In the genomic region with DNA sequence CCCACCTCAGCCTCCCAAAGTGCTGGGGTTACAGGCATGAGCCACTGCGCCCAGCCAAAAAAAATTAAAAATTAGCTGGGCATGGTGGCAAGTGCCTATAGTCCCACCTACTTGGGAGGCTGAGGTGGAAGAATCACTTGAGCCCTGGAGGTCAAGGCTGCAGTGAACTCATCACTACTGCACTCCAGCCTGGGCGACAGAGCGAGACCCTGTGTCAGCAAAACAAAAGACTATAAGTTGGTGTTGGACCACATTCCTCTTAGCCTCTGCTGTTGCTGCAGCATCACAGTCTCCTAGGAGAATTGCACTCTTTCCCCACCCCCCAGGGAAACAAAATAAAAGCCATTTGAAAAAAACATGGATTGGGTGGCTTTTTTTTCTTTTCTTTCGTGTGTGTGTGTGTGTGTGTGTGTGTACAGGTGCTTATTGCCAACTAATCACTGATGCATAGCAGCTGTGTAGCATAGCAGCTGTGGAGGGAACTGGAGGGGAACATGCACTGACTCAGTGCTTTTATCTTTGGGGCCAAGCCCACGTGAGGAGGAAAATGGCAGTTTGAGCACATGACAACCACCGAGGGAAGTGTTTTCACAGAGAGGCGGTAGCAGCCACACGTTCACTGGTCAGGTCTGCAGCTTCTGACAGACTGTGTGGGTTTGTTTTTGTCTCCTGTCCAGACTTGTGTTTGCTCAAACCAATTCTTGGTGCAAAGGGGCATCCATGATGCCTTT, we compare ENCODE assay signal across 8 cellular contexts. TPM values are rescaled to one million over a fixed set of nuclear protein-coding genes. Genes with fewer than 3 reads are reported as not detected.
A peak's percentile ranks its signal among the peaks of the same experiment; 100 is the strongest.
DNase-seq lines count a peak whose midpoint lies in the region; ATAC-seq and TF ChIP-seq lines count a peak whose summit lies in the region.
"Had no signal": no experiment of that assay in that cellular context is flagged by ENCODE, and none has a peak within 500 bp of the region (broad histone marks: within the 10 kb centered on the region; RNA-seq: fewer than 3 reads in every experiment).

No MANE protein-coding gene starts in this region.

- H3K79me1 ChIP-seq in neuronal stem cell (ENCODE audit: low read depth, low read length) = no peaks in the 10 kb centered on the region

- H2BK15ac ChIP-seq in neuronal stem cell (ENCODE audit: low read length) = no peak overlapping the region

- H3K27ac ChIP-seq in OCI-LY1 (ENCODE audit: low read depth, low read length, poor library complexity, severe bottlenecking) = peak overlapping the region; percentile 99
- no peak overlapping the region for H3K27ac ChIP-seq in neuronal stem cell (replicated peaks; ENCODE audit: low read length)
- H3K27ac ChIP-seq: body of pancreas had no signal

- H4K91ac ChIP-seq in neuronal stem cell (ENCODE audit: low read depth, low read length, poor library complexity) = no peak overlapping the region

- no peaks in the 10 kb centered on the region for H3K27me3 ChIP-seq in OCI-LY1 (ENCODE audit: insufficient read depth, low read length)
- no peaks in the 10 kb centered on the region for H3K27me3 ChIP-seq in neuronal stem cell (ENCODE audit: control insufficient read depth in 3 of 3, insufficient read depth in 3 of 3, low read depth in 1 of 3, low read length in 3 of 3)
- H3K27me3 ChIP-seq: body of pancreas had no signal

- H3K9me2 ChIP-seq in OCI-LY1 (ENCODE audit: low read depth, low read length) = no peaks in the 10 kb centered on the region

- H3K4me1 ChIP-seq in OCI-LY1 (ENCODE audit: insufficient read depth, low read length, severe bottlenecking) (peaks cover 71% of the 10 kb centered on the region), neuronal stem cell (ENCODE audit: control insufficient read depth in 2 of 2, insufficient read depth in 1 of 2, low read depth in 1 of 2, low read length in 2 of 2) (peaks cover 2 to 15% of the 10 kb centered on the region in 2 donors)
- H3K4me1 ChIP-seq: body of pancreas had no signal

- H2BK12ac ChIP-seq in neuronal stem cell (ENCODE audit: low read length) = no peak overlapping the region

- DNase-seq in neuronal stem cell (ENCODE audit: low spot score) (no peak), NK-92 (lab: John Stamatoyannopoulos, UW; ENCODE audit: unreplicated experiment) (no peak)
- DNase-seq in stimulated activated CD4-positive, alpha-beta T cell treated with anti-CD3 and anti-CD28 coated beads, Interleukin-4, amount 100 ng/mL, for 24 hours = no peak

- H2AFZ ChIP-seq in OCI-LY1 (ENCODE audit: low read length) = no peak overlapping the region
- peak overlapping the region; percentile 73 for H2AFZ ChIP-seq in neuronal stem cell (ENCODE audit: low read length)

- no peak overlapping the region for H2AK5ac ChIP-seq in neuronal stem cell (ENCODE audit: low read depth, low read length)

- H3K4me2 ChIP-seq in OCI-LY1 (ENCODE audit: low read length) (peak overlapping the region; percentile 97), neuronal stem cell (ENCODE audit: insufficient read depth, low read length, poor library complexity, severe bottlenecking) (no peak overlapping the region)

- H3K36me3 ChIP-seq in OCI-LY1 (ENCODE audit: insufficient read depth, low read length) = peaks cover 25% of the 10 kb centered on the region
- H3K36me3 ChIP-seq in neuronal stem cell (replicated peaks in 1 of 2; ENCODE audit: control insufficient read depth in 2 of 2, insufficient read depth in 2 of 2, low read length in 2 of 2) = no peaks in the 10 kb centered on the region

- WGBS in neuronal stem cell (ENCODE audit: extremely low coverage in 2 of 2, insufficient read length in 2 of 2, insufficient replicate concordance in 1 of 2), 2 donors = no CpG with 5 or more reads among the region's 8 CpGs

- H4K8ac ChIP-seq in neuronal stem cell (ENCODE audit: low read depth, low read length) = no peak overlapping the region

- H3K4ac ChIP-seq in neuronal stem cell (ENCODE audit: low read length) = no peak overlapping the region

- no peak overlapping the region for H3K23ac ChIP-seq in neuronal stem cell (ENCODE audit: low read depth, low read length, poor library complexity)

- no peaks in the 10 kb centered on the region for H3F3A ChIP-seq in OCI-LY1 (ENCODE audit: insufficient read depth, low read length)

- peaks cover 32% of the 10 kb centered on the region for H3K79me2 ChIP-seq in OCI-LY1 (ENCODE audit: insufficient read depth, low read length)

- no peak overlapping the region for H2BK120ac ChIP-seq in neuronal stem cell (ENCODE audit: low read depth, low read length)

- no peak overlapping the region for H2BK5ac ChIP-seq in neuronal stem cell (ENCODE audit: low read length)

- no peak overlapping the region for H3K18ac ChIP-seq in neuronal stem cell (ENCODE audit: low read length)

- no peak for TF ChIP-seq CTCF in OCI-LY1 (IDR thresholded peaks at IDR 0.05; ENCODE audit: low read length)

- peak overlapping the region; percentile 98 for H3K9ac ChIP-seq in OCI-LY1 (ENCODE audit: low read length)
- no peak overlapping the region for H3K9ac ChIP-seq in neuronal stem cell (ENCODE audit: low read depth, low read length, poor library complexity)

- peak; percentile 49 for ATAC-seq in GM19351 (IDR thresholded peaks at IDR 0.05; ENCODE audit: unreplicated experiment)
- ATAC-seq in HG03439 (IDR thresholded peaks at IDR 0.05; ENCODE audit: unreplicated experiment) = peak; percentile 36
- ATAC-seq in SK-N-SH treated with all-trans-retinoic acid at 6 μM for 48 hours = no peak
- ATAC-seq: body of pancreas had no signal

- no peaks in the 10 kb centered on the region for H4K20me1 ChIP-seq in OCI-LY1 (ENCODE audit: insufficient read depth, low read length)

- H3K14ac ChIP-seq in neuronal stem cell (ENCODE audit: low read length) = no peak overlapping the region

- H3K9me3 ChIP-seq in OCI-LY1 (ENCODE audit: low read length) = no peaks in the 10 kb centered on the region
- H3K9me3 ChIP-seq in neuronal stem cell (replicated peaks in 1 of 2; ENCODE audit: control insufficient read depth in 2 of 2, insufficient read depth in 1 of 2, low read depth in 1 of 2, low read length in 2 of 2) = no peaks in the 10 kb centered on the region
- H3K9me3 ChIP-seq: body of pancreas had no signal

- H3K4me3 ChIP-seq in OCI-LY1 (ENCODE audit: low read depth, low read length, poor library complexity, severe bottlenecking) = peak overlapping the region; percentile 93
- no peak overlapping the region for H3K4me3 ChIP-seq in neuronal stem cell (ENCODE audit: low read length in 2 of 2)
- H3K4me3 ChIP-seq: body of pancreas had no signal

TF ChIP-seq in SK-N-SH treated with all-trans-retinoic acid at 6 μM for 48 hours, 23 proteins besides CTCF, POLR2A, EP300 and RAD21 (continues in another document):
- TF ChIP-seq SNAI2 (CRISPR knock-in tag; IDR thresholded peaks at IDR 0.05) (no peak), ZNF8 (CRISPR knock-in tag; IDR thresholded peaks at IDR 0.05) (no peak), ZC3H10 (CRISPR knock-in tag; IDR thresholded peaks at IDR 0.05) (no peak), CSDC2 (CRISPR knock-in tag; IDR thresholded peaks at IDR 0.05) (no peak)
- TF ChIP-seq, protein P1, sequence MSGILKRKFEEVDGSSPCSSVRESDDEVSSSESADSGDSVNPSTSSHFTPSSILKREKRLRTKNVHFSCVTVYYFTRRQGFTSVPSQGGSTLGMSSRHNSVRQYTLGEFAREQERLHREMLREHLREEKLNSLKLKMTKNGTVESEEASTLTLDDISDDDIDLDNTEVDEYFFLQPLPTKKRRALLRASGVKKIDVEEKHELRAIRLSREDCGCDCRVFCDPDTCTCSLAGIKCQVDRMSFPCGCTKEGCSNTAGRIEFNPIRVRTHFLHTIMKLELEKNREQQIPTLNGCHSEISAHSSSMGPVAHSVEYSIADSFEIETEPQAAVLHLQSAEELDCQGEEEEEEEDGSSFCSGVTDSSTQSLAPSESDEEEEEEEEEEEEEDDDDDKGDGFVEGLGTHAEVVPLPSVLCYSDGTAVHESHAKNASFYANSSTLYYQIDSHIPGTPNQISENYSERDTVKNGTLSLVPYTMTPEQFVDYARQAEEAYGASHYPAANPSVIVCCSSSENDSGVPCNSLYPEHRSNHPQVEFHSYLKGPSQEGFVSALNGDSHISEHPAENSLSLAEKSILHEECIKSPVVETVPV (CRISPR knock-in tag; IDR thresholded peaks at IDR 0.05) = no peak
- TF ChIP-seq, protein P2, sequence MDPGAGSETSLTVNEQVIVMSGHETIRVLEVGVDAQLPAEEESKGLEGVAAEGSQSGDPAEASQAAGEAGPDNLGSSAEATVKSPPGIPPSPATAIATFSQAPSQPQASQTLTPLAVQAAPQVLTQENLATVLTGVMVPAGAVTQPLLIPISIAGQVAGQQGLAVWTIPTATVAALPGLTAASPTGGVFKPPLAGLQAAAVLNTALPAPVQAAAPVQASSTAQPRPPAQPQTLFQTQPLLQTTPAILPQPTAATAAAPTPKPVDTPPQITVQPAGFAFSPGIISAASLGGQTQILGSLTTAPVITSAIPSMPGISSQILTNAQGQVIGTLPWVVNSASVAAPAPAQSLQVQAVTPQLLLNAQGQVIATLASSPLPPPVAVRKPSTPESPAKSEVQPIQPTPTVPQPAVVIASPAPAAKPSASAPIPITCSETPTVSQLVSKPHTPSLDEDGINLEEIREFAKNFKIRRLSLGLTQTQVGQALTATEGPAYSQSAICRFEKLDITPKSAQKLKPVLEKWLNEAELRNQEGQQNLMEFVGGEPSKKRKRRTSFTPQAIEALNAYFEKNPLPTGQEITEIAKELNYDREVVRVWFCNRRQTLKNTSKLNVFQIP (CRISPR knock-in tag; IDR thresholded peaks at IDR 0.05; ENCODE audit: borderline replicate concordance, low read depth) = no peak
- TF ChIP-seq, protein P3, sequence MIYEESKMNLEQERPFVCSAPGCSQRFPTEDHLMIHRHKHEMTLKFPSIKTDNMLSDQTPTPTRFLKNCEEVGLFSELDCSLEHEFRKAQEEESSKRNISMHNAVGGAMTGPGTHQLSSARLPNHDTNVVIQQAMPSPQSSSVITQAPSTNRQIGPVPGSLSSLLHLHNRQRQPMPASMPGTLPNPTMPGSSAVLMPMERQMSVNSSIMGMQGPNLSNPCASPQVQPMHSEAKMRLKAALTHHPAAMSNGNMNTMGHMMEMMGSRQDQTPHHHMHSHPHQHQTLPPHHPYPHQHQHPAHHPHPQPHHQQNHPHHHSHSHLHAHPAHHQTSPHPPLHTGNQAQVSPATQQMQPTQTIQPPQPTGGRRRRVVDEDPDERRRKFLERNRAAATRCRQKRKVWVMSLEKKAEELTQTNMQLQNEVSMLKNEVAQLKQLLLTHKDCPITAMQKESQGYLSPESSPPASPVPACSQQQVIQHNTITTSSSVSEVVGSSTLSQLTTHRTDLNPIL (CRISPR knock-in tag; IDR thresholded peaks at IDR 0.05; ENCODE audit: low read depth) = no peak

RNA-seq across cellular contexts. Expression of a gene that starts 27.5 kb away (rescaled TPM):
- 5.3 TPM for polyA plus RNA-seq in neuronal stem cell (2013, experiment 1 of 2)
- 5.3 TPM for polyA plus RNA-seq in neuronal stem cell (2013, experiment 2 of 2)

RNA-seq across cellular contexts. Expression of a gene that starts 32.9 kb away (rescaled TPM):
- 2.0 TPM for polyA plus RNA-seq in neuronal stem cell (2013, experiment 1 of 2)
- 1.6 TPM for polyA plus RNA-seq in neuronal stem cell (2013, experiment 2 of 2)
